In genomic region chr19:16573296-16573695, GRCh38 we compare ENCODE assay signal across 1 cellular context.
TF ChIP-seq lines count a peak whose summit lies in the region.

No MANE protein-coding gene starts in this region.

TF ChIP-seq in SK-N-SH, 30 proteins besides CTCF, POLR2A, EP300 and RAD21 (continued from another document):
- TF ChIP-seq FOSL2 (IDR thresholded peaks at IDR 0.05; ENCODE audit: borderline replicate concordance, low read depth) (no peak), TAF1 (IDR thresholded peaks at IDR 0.05; ENCODE audit: borderline replicate concordance, low read depth, low read length) (no peak), USF2 (IDR thresholded peaks at IDR 0.05; ENCODE audit: borderline replicate concordance, low read depth, low read length) (no peak), USF1 (IDR thresholded peaks at IDR 0.05; ENCODE audit: borderline replicate concordance, low read depth) (no peak), MEF2A (IDR thresholded peaks at IDR 0.05; ENCODE audit: borderline replicate concordance, low read depth) (no peak), FOXM1 (IDR thresholded peaks at IDR 0.05; ENCODE audit: low read depth) (no peak), YY1 (IDR thresholded peaks at IDR 0.05; ENCODE audit: low read depth) (no peak), JUND (IDR thresholded peaks at IDR 0.05) (no peak), RFX5 (IDR thresholded peaks at IDR 0.05; ENCODE audit: low read length) (no peak), TEAD4 (IDR thresholded peaks at IDR 0.05; ENCODE audit: borderline replicate concordance, insufficient read depth) (no peak), GATA2 (CRISPR knock-in tag; IDR thresholded peaks at IDR 0.05) (no peak), ZBTB33 (IDR thresholded peaks at IDR 0.05; ENCODE audit: borderline replicate concordance, low read depth) (no peak), RCOR1 (IDR thresholded peaks at IDR 0.05; ENCODE audit: low read length) (no peak)
